In genomic region chr22:16347083-16347482, GRCh38 we compare ENCODE assay signal across 2 cellular contexts.
A peak's percentile ranks its signal among the peaks of the same experiment; 100 is the strongest.
DNase-seq lines count a peak whose midpoint lies in the region; ATAC-seq and TF ChIP-seq lines count a peak whose summit lies in the region.
"Not testable (repeated sequence)": the region's sequence is repeated elsewhere in the genome, so short reads cannot be mapped to it uniquely, and the experiment has no call there.

No MANE protein-coding gene starts in this region.

- intact Hi-C loops in upper lobe of right lung (cut with DNase I); aorta (cut with DNase I): not testable (repeated sequence)

- not testable (repeated sequence) for TF ChIP-seq CTCF in upper lobe of right lung (IDR thresholded peaks at IDR 0.05)

- H3K4me1 ChIP-seq in upper lobe of right lung; aorta (ENCODE audit: control insufficient read depth in 1 of 2, insufficient read depth in 2 of 2, low read length in 2 of 2): not testable (repeated sequence)

- not testable (repeated sequence) for H3K4me3 ChIP-seq in upper lobe of right lung; aorta (ENCODE audit: low read length in 2 of 2)

- WGBS in aorta, 2 donors = no CpG with 5 or more reads among the region's 7 CpGs

- DNase-seq in upper lobe of right lung, aorta: not testable (repeated sequence)

- not testable (repeated sequence) for H3K27ac ChIP-seq in upper lobe of right lung; aorta (ENCODE audit: low read depth in 1 of 2, low read length in 2 of 2)

- ATAC-seq in upper lobe of right lung = peak; percentile 36
- peak; percentile 74 for ATAC-seq in aorta (ENCODE audit: low FRiP score)

- H3K27me3 ChIP-seq in upper lobe of right lung; aorta (ENCODE audit: control insufficient read depth in 1 of 2, insufficient read depth in 2 of 2, low read length in 1 of 2): not testable (repeated sequence)

- not testable (repeated sequence) for H3K9me3 ChIP-seq in upper lobe of right lung; aorta (ENCODE audit: control insufficient read depth, low read length)

- not testable (repeated sequence) for H3K36me3 ChIP-seq in upper lobe of right lung; aorta (ENCODE audit: control insufficient read depth in 1 of 2, insufficient read depth in 2 of 2, low read length in 1 of 2)
